21 cellular contexts compared by ENCODE assay signal in genomic region chr4:81198151-81198550, GRCh38. TPM values are rescaled to one million over a fixed set of nuclear protein-coding genes. Genes with fewer than 3 reads are reported as not detected.
DNase-seq lines count a peak whose midpoint lies in the region; ATAC-seq and TF ChIP-seq lines count a peak whose summit lies in the region.
"Had no signal": no experiment of that assay in that cellular context is flagged by ENCODE, and none has a peak within 500 bp of the region (broad histone marks: within the 10 kb centered on the region; RNA-seq: fewer than 3 reads in every experiment).

No MANE protein-coding gene starts in this region.

- H2AFZ ChIP-seq in IMR-90 (replicated peaks; ENCODE audit: low read length, poor library complexity): no peak overlapping the region

- H3K36me3 ChIP-seq in IMR-90 (ENCODE audit: control insufficient read depth, insufficient read depth, low read length): no peaks in the 10 kb centered on the region; the same call in 1 of the 2 replicates
- H3K36me3 ChIP-seq in esophagus muscularis mucosa: no peaks in the 10 kb centered on the region
- H3K36me3 ChIP-seq in left lung: no peaks in the 10 kb centered on the region
- no peaks in the 10 kb centered on the region for H3K36me3 ChIP-seq in ascending aorta
- H3K36me3 ChIP-seq in transverse colon: no peaks in the 10 kb centered on the region
- H3K36me3 ChIP-seq: heart left ventricle, ovary had no signal

- H3K79me1 ChIP-seq in IMR-90 (ENCODE audit: low read depth in 1 of 2, low read length in 2 of 2): peaks cover 0 to 4% of the 10 kb centered on the region in 2 experiments; a peak in 2 of 4 replicates

- no peak for TF ChIP-seq EP300 in esophagus muscularis mucosa (IDR thresholded peaks at IDR 0.05)
- TF ChIP-seq EP300 in transverse colon (IDR thresholded peaks at IDR 0.05; ENCODE audit: low read depth): no peak

- H3K27ac ChIP-seq in IMR-90 (ENCODE audit: insufficient read depth, low read length) (no peak overlapping the region), esophagus muscularis mucosa (replicated peaks in 1 of 4) (peak overlapping the region; percentile 69 to 79 (median 76)), left lung (no peak overlapping the region), ascending aorta (no peak overlapping the region), transverse colon (no peak overlapping the region)
- H3K27ac ChIP-seq: heart left ventricle, ovary, VCaP had no signal

- H2BK5ac ChIP-seq in IMR-90 (ENCODE audit: low read depth, low read length, poor library complexity, severe bottlenecking): no peak overlapping the region

- H4K8ac ChIP-seq in IMR-90 (ENCODE audit: low read depth in 2 of 2, low read length in 2 of 2): no peak overlapping the region

- H4K20me1 ChIP-seq in IMR-90 (ENCODE audit: insufficient read depth, low read length): no peaks in the 10 kb centered on the region

- H3K27ac Mint-ChIP-seq in type B pancreatic cell: no peak overlapping the region
- H3K27ac Mint-ChIP-seq: activated naive CD4-positive, alpha-beta T cell treated with anti-CD3 and anti-CD28 coated beads for 36 hours; effector memory CD8-positive, alpha-beta T cell; immature natural killer cell; naive thymus-derived CD4-positive, alpha-beta T cell had no signal

- no peak overlapping the region for H3K23ac ChIP-seq in IMR-90 (ENCODE audit: low read depth, low read length)

- no peaks in the 10 kb centered on the region for H3K4me1 Mint-ChIP-seq in type B pancreatic cell (ENCODE audit: unreplicated experiment)
- H3K4me1 Mint-ChIP-seq: immature natural killer cell; naive thymus-derived CD4-positive, alpha-beta T cell had no signal

- no peak for TF ChIP-seq RAD21 in IMR-90 (IDR thresholded peaks at IDR 0.05; ENCODE audit: low read length)

- H3K27me3 ChIP-seq in IMR-90 (ENCODE audit: control insufficient read depth, insufficient read depth, low read length) (no peaks in the 10 kb centered on the region), esophagus muscularis mucosa (no peaks in the 10 kb centered on the region), left lung (no peaks in the 10 kb centered on the region), ascending aorta (no peaks in the 10 kb centered on the region), transverse colon (no peaks in the 10 kb centered on the region)
- H3K27me3 ChIP-seq: heart left ventricle, ovary had no signal

- DNase-seq in D341Med (ENCODE audit: low spot score) (peak; percentile 58), IMR-90 (no peak), NCI-H446 treated with DMSO at 0.1 percent for 48 hours (lab: John Stamatoyannopoulos, UW) (peak; percentile 19), esophagus muscularis mucosa (ENCODE audit: extremely low spot score) (no peak), left lung (no peak), type B pancreatic cell (ENCODE audit: extremely low spot score, unreplicated experiment) (no peak), ascending aorta (ENCODE audit: low spot score in 2 of 2) (no peak), transverse colon (no peak)
- DNase-seq: activated CD4-positive, alpha-beta T cell treated with anti-CD3 and anti-CD28 coated beads, Interleukin-2, amount 50 U/mL, for 48 hours; activated naive CD4-positive, alpha-beta T cell treated with anti-CD3 and anti-CD28 coated beads for 36 hours; activated T-cell treated with anti-CD3 and anti-CD28 coated beads, Interleukin-2, amount 50 U/mL, for 1 hour; effector memory CD8-positive, alpha-beta T cell; immature natural killer cell; Kasumi-1; naive thymus-derived CD4-positive, alpha-beta T cell; ovary; small intestine; stimulated activated CD4-positive, alpha-beta T cell treated with anti-CD3 and anti-CD28 coated beads, Interleukin-4, amount 100 ng/mL, for 24 hours had no signal

- H4K91ac ChIP-seq in IMR-90 (ENCODE audit: insufficient read depth, low read depth, low read length): no peak overlapping the region

- H3K4me3 ChIP-seq in IMR-90 (ENCODE audit: insufficient read depth, low read depth, low read length) (no peak overlapping the region), esophagus muscularis mucosa (no peak overlapping the region), left lung (no peak overlapping the region), ascending aorta (no peak overlapping the region), transverse colon (no peak overlapping the region)
- H3K4me3 ChIP-seq: heart left ventricle, ovary had no signal

- H3K14ac ChIP-seq in IMR-90 (replicated peaks; ENCODE audit: low read depth, low read length): no peak overlapping the region; the same call in 1 of the 2 replicates

- dilution Hi-C loops in IMR-90 (cut with HindIII; ENCODE audit: low sequenced_read_pairs, unreplicated experiment): no loop called here

- ATAC-seq in IMR-90 (ENCODE audit: low read depth) (no peak), left lung (no peak)
- ATAC-seq: effector memory CD8-positive, alpha-beta T cell; heart left ventricle; naive thymus-derived CD4-positive, alpha-beta T cell had no signal

- H2BK15ac ChIP-seq in IMR-90 (ENCODE audit: low read depth, low read length): 0 out of 3 replicates have a peak overlapping the region, but pooled peaks have one; percentile 14

- BruUV-seq in IMR-90 (replicated peaks; lab: Mats Ljungman, UMichigan): no TSS peak

- H3K18ac ChIP-seq in IMR-90 (ENCODE audit: low read depth, low read length): no peak overlapping the region

- intact Hi-C loops in IMR-90 (cut with micrococcal nuclease): no loop called here
- intact Hi-C loops in esophagus muscularis mucosa (cut with DNase I): no loop called here
- intact Hi-C loops in left lung (cut with DNase I): no loop called here
- intact Hi-C loops in ascending aorta (cut with DNase I): no loop called here
- intact Hi-C loops in transverse colon (cut with DNase I; ENCODE audit: low total_unique reads): no loop called here

- H3K56ac ChIP-seq in IMR-90 (ENCODE audit: extremely low read depth, insufficient read depth, low read length): no peak overlapping the region

- peak overlapping the region; percentile 17; the same call in 1 of the 2 replicates for H3K4ac ChIP-seq in IMR-90 (ENCODE audit: low read depth, low read length)

- no peak overlapping the region for H3K9ac ChIP-seq in IMR-90 (ENCODE audit: low read depth, low read length)

- no peaks in the 10 kb centered on the region for H3K9me3 ChIP-seq in IMR-90 (ENCODE audit: control insufficient read depth, insufficient read depth, low read length)
- no peaks in the 10 kb centered on the region for H3K9me3 ChIP-seq in esophagus muscularis mucosa
- no peaks in the 10 kb centered on the region for H3K9me3 ChIP-seq in left lung
- H3K9me3 ChIP-seq in ascending aorta: no peaks in the 10 kb centered on the region
- no peaks in the 10 kb centered on the region for H3K9me3 ChIP-seq in transverse colon
- H3K9me3 ChIP-seq: heart left ventricle, ovary had no signal

- H3K27me3 Mint-ChIP-seq in type B pancreatic cell: peaks cover 7% of the 10 kb centered on the region
- H3K27me3 Mint-ChIP-seq: effector memory CD8-positive, alpha-beta T cell had no signal

- in situ Hi-C loops in IMR-90 (cut with MboI; ENCODE audit: low sequenced_read_pairs): no loop called here
- in situ Hi-C loops in transverse colon (cut with MboI; ENCODE audit: low pct_ligation_motif_present in 1 of 4, low pct_unique_long_range_greater_than_20kb in 1 of 4, low sequenced_read_pairs in 3 of 4): no loop called here

- no CpG with 5 or more reads among the region's 3 CpGs for WGBS in IMR-90 (ENCODE audit: extremely low coverage in 2 of 2, insufficient read length in 1 of 2), 2 experiments
- WGBS in esophagus muscularis mucosa: 24% methylated on average over 3 of the region's 3 CpGs
- WGBS in transverse colon (ENCODE audit: low coverage in 1 of 2), 2 donors: 30 to 39% methylated on average over 3 of the region's 3 CpGs

- TF ChIP-seq POLR2A in IMR-90 (IDR thresholded peaks at IDR 0.05; ENCODE audit: low read depth, low read length): no peak
- no peak for TF ChIP-seq POLR2A in esophagus muscularis mucosa (IDR thresholded peaks at IDR 0.05; ENCODE audit: low read depth)
- no peak for TF ChIP-seq POLR2A in transverse colon (IDR thresholded peaks at IDR 0.05)

- no peak overlapping the region for H2BK120ac ChIP-seq in IMR-90 (ENCODE audit: low read depth, low read length)

- POLR2A ChIA-PET in IMR-90 (lab: Charles Lee; ENCODE audit: unreplicated experiment): no interaction called here

- H2AK5ac ChIP-seq in IMR-90 (ENCODE audit: low read depth, low read length): no peak overlapping the region

- H2AK9ac ChIP-seq in IMR-90 (replicated peaks; ENCODE audit: low read depth, low read length, poor library complexity): no peak overlapping the region

- no peak overlapping the region for H2BK20ac ChIP-seq in IMR-90 (ENCODE audit: low read depth, low read length)

- no peak overlapping the region for H3K4me2 ChIP-seq in IMR-90 (ENCODE audit: low read depth, low read length)

- H3K36me3 Mint-ChIP-seq in type B pancreatic cell: peaks cover 3% of the 10 kb centered on the region
- H3K36me3 Mint-ChIP-seq: immature natural killer cell; naive thymus-derived CD4-positive, alpha-beta T cell had no signal

- H3K4me1 ChIP-seq in IMR-90 (ENCODE audit: control insufficient read depth, insufficient read depth, low read length): peaks cover 3% of the 10 kb centered on the region; the same call in 1 of the 2 replicates
- H3K4me1 ChIP-seq in esophagus muscularis mucosa: peaks cover 0 to 71% (median 66%) of the 10 kb centered on the region in 4 donors
- H3K4me1 ChIP-seq in left lung: no peaks in the 10 kb centered on the region
- no peaks in the 10 kb centered on the region for H3K4me1 ChIP-seq in ascending aorta
- H3K4me1 ChIP-seq in transverse colon: peaks cover 0 to 4% (median 2%) of the 10 kb centered on the region in 4 donors
- H3K4me1 ChIP-seq: heart left ventricle had no signal

- peaks cover 7% of the 10 kb centered on the region for H3K9me1 ChIP-seq in IMR-90 (ENCODE audit: insufficient read depth, low read length)

- H3K4me3 Mint-ChIP-seq in type B pancreatic cell: no peak overlapping the region
- H3K4me3 Mint-ChIP-seq: activated naive CD4-positive, alpha-beta T cell treated with anti-CD3 and anti-CD28 coated beads for 36 hours; effector memory CD8-positive, alpha-beta T cell; immature natural killer cell; naive thymus-derived CD4-positive, alpha-beta T cell had no signal

- TF ChIP-seq CTCF in IMR-90 (conservative IDR thresholded peaks at IDR 0.05; ENCODE audit: low read depth, low read length) (no peak), esophagus muscularis mucosa (IDR thresholded peaks at IDR 0.05) (no peak), left lung (IDR thresholded peaks at IDR 0.05) (no peak), type B pancreatic cell (conservative IDR thresholded peaks at IDR 0.05) (no peak), ascending aorta (IDR thresholded peaks at IDR 0.05) (no peak), transverse colon (IDR thresholded peaks at IDR 0.05) (no peak)

- H4K5ac ChIP-seq in IMR-90 (ENCODE audit: low read depth, low read length): no peak overlapping the region

- H3K9me3 Mint-ChIP-seq in type B pancreatic cell: no peaks in the 10 kb centered on the region
- H3K9me3 Mint-ChIP-seq: activated naive CD4-positive, alpha-beta T cell treated with anti-CD3 and anti-CD28 coated beads for 36 hours; naive thymus-derived CD4-positive, alpha-beta T cell had no signal

- CTCF ChIA-PET in IMR-90 (lab: Yijun Ruan, JAX): interaction anchor here (1.1 kb wide), 1 partner anchor 16 kb away, joined by 4 read pairs; no protein-coding TSS in a partner anchor

RNA-seq across cellular contexts. Expression of gene PRKG2, which starts 16.9 kb away (rescaled TPM):
- total RNA-seq in IMR-90 (2012; rRNA removed): 2.0 and 2.2 TPM in 2 replicates
- 0.27 and 0.44 TPM in 2 replicates for polyA plus RNA-seq in IMR-90 (2012; rRNA removed)
- polyA plus RNA-seq in IMR-90 (2012; cell fraction: cytosol; rRNA removed): 0.12 and 0.24 TPM in 2 replicates
- polyA plus RNA-seq in IMR-90 (2012; cell fraction: nucleus; rRNA removed; ENCODE audit: low replicate concordance): 0.09 and 0.41 TPM in 2 replicates
- 10 to 100 TPM in 1 of 4 donors, 1 to 10 TPM in 3; 7.3 to 11.2 (median 8.8) TPM for total RNA-seq in esophagus muscularis mucosa
- total RNA-seq in left lung: 1 to 10 TPM; 2.0 to 6.2 TPM
- 4.2 and 11.9 TPM in 2 replicates for total RNA-seq in type B pancreatic cell (ENCODE audit: low replicate concordance)
- not detected for total RNA-seq in ascending aorta
- 10 to 100 TPM in 1 of 4 donors, 1 to 10 TPM in 2, not detected in 1; 8.2 to 16.0 (median 9.0) TPM for total RNA-seq in transverse colon
- total RNA-seq: chondrocyte had no signal

Comparison
In these comparisons a context has a peak if more than half of its experiments do, and no peak if none do; other contexts are left out.
1. DNase-seq: peak in D341Med (single experiment) and NCI-H446 treated with DMSO at 0.1 percent for 48 hours (single experiment); none in IMR-90 (single experiment), esophagus muscularis mucosa (single experiment), left lung (0 of 2), type B pancreatic cell (single experiment), ascending aorta (0 of 2) and transverse colon (single experiment).
2. H3K27ac ChIP-seq: peak in esophagus muscularis mucosa (4 of 4); none in IMR-90 (single experiment), left lung (0 of 2), ascending aorta (0 of 2) and transverse colon (0 of 4).